In the genomic region with DNA sequence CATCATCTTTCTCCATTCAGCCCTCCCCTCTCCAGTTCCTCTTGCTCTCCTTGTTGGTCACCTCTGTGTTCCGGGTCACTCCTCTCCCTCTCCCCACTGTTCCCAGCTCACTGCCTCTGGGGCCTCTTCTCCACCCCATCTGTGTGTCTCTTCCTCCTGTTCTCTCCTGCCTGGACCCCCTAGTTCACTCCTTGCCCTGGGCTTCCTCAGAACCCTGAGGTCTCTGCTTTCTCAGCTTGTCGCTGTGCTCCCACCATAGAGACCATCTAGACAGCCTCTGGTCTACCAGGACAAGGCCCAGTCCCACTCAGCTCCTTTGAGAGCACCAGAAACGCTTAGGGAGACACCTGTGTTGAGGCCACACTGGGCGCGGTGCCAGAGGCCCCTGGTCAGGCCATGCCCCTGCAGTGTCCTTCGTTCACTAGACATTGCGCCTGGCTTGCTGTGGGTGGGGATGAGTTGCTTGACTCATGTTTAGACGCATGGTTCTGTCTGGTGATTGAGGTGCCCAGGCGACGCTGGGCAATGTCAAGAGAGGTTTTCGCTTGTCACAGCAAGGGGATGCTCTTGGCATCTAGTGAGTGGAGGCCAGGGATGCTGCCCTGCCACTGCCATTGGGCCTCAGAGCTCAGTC, we compare ENCODE assay signal across 1 cellular context.
TF ChIP-seq lines count a peak whose summit lies in the region.

No MANE protein-coding gene starts in this region.

TF ChIP-seq in WTC11, 78 proteins besides CTCF, POLR2A, EP300 and RAD21 (continued from another document):
- TF ChIP-seq, protein P1, sequence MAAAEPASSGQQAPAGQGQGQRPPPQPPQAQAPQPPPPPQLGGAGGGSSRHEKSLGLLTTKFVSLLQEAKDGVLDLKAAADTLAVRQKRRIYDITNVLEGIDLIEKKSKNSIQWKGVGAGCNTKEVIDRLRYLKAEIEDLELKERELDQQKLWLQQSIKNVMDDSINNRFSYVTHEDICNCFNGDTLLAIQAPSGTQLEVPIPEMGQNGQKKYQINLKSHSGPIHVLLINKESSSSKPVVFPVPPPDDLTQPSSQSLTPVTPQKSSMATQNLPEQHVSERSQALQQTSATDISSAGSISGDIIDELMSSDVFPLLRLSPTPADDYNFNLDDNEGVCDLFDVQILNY (CRISPR knock-in tag; IDR thresholded peaks at IDR 0.05), result no peak
- TF ChIP-seq TP53 (CRISPR knock-in tag; IDR thresholded peaks at IDR 0.05) (no peak), ETV6 (CRISPR knock-in tag; IDR thresholded peaks at IDR 0.05) (no peak), ZNF317 (CRISPR knock-in tag; IDR thresholded peaks at IDR 0.05; ENCODE audit: borderline replicate concordance, low read depth) (no peak), NR3C1 (CRISPR knock-in tag; conservative IDR thresholded peaks at IDR 0.05; ENCODE audit: low read depth) (no peak), GRHL2 (CRISPR knock-in tag; IDR thresholded peaks at IDR 0.05; ENCODE audit: insufficient replicate concordance, severe bottlenecking) (no peak), ZNF423 (CRISPR knock-in tag; IDR thresholded peaks at IDR 0.05) (no peak), TCF7 (CRISPR knock-in tag; IDR thresholded peaks at IDR 0.05; ENCODE audit: low read depth) (no peak)
- TF ChIP-seq, protein P2, sequence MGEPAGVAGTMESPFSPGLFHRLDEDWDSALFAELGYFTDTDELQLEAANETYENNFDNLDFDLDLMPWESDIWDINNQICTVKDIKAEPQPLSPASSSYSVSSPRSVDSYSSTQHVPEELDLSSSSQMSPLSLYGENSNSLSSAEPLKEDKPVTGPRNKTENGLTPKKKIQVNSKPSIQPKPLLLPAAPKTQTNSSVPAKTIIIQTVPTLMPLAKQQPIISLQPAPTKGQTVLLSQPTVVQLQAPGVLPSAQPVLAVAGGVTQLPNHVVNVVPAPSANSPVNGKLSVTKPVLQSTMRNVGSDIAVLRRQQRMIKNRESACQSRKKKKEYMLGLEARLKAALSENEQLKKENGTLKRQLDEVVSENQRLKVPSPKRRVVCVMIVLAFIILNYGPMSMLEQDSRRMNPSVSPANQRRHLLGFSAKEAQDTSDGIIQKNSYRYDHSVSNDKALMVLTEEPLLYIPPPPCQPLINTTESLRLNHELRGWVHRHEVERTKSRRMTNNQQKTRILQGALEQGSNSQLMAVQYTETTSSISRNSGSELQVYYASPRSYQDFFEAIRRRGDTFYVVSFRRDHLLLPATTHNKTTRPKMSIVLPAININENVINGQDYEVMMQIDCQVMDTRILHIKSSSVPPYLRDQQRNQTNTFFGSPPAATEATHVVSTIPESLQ (CRISPR knock-in tag; IDR thresholded peaks at IDR 0.05), result no peak
- TF ChIP-seq, protein P3, sequence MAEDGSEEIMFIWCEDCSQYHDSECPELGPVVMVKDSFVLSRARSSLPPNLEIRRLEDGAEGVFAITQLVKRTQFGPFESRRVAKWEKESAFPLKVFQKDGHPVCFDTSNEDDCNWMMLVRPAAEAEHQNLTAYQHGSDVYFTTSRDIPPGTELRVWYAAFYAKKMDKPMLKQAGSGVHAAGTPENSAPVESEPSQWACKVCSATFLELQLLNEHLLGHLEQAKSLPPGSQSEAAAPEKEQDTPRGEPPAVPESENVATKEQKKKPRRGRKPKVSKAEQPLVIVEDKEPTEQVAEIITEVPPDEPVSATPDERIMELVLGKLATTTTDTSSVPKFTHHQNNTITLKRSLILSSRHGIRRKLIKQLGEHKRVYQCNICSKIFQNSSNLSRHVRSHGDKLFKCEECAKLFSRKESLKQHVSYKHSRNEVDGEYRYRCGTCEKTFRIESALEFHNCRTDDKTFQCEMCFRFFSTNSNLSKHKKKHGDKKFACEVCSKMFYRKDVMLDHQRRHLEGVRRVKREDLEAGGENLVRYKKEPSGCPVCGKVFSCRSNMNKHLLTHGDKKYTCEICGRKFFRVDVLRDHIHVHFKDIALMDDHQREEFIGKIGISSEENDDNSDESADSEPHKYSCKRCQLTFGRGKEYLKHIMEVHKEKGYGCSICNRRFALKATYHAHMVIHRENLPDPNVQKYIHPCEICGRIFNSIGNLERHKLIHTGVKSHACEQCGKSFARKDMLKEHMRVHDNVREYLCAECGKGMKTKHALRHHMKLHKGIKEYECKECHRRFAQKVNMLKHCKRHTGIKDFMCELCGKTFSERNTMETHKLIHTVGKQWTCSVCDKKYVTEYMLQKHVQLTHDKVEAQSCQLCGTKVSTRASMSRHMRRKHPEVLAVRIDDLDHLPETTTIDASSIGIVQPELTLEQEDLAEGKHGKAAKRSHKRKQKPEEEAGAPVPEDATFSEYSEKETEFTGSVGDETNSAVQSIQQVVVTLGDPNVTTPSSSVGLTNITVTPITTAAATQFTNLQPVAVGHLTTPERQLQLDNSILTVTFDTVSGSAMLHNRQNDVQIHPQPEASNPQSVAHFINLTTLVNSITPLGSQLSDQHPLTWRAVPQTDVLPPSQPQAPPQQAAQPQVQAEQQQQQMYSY (CRISPR knock-in tag; IDR thresholded peaks at IDR 0.05), result no peak
- TF ChIP-seq, protein P4, sequence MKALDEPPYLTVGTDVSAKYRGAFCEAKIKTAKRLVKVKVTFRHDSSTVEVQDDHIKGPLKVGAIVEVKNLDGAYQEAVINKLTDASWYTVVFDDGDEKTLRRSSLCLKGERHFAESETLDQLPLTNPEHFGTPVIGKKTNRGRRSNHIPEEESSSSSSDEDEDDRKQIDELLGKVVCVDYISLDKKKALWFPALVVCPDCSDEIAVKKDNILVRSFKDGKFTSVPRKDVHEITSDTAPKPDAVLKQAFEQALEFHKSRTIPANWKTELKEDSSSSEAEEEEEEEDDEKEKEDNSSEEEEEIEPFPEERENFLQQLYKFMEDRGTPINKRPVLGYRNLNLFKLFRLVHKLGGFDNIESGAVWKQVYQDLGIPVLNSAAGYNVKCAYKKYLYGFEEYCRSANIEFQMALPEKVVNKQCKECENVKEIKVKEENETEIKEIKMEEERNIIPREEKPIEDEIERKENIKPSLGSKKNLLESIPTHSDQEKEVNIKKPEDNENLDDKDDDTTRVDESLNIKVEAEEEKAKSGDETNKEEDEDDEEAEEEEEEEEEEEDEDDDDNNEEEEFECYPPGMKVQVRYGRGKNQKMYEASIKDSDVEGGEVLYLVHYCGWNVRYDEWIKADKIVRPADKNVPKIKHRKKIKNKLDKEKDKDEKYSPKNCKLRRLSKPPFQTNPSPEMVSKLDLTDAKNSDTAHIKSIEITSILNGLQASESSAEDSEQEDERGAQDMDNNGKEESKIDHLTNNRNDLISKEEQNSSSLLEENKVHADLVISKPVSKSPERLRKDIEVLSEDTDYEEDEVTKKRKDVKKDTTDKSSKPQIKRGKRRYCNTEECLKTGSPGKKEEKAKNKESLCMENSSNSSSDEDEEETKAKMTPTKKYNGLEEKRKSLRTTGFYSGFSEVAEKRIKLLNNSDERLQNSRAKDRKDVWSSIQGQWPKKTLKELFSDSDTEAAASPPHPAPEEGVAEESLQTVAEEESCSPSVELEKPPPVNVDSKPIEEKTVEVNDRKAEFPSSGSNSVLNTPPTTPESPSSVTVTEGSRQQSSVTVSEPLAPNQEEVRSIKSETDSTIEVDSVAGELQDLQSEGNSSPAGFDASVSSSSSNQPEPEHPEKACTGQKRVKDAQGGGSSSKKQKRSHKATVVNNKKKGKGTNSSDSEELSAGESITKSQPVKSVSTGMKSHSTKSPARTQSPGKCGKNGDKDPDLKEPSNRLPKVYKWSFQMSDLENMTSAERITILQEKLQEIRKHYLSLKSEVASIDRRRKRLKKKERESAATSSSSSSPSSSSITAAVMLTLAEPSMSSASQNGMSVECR (CRISPR knock-in tag; IDR thresholded peaks at IDR 0.05; ENCODE audit: borderline replicate concordance), result no peak
- TF ChIP-seq, protein P5, sequence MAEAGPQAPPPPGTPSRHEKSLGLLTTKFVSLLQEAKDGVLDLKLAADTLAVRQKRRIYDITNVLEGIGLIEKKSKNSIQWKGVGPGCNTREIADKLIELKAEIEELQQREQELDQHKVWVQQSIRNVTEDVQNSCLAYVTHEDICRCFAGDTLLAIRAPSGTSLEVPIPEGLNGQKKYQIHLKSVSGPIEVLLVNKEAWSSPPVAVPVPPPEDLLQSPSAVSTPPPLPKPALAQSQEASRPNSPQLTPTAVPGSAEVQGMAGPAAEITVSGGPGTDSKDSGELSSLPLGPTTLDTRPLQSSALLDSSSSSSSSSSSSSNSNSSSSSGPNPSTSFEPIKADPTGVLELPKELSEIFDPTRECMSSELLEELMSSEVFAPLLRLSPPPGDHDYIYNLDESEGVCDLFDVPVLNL (CRISPR knock-in tag; IDR thresholded peaks at IDR 0.05; ENCODE audit: borderline replicate concordance, low read depth), result no peak
TF ChIP-seq in WTC11: peak in this region for 0.
